ENCODE assay signal across 23 cellular contexts in the genomic region with DNA sequence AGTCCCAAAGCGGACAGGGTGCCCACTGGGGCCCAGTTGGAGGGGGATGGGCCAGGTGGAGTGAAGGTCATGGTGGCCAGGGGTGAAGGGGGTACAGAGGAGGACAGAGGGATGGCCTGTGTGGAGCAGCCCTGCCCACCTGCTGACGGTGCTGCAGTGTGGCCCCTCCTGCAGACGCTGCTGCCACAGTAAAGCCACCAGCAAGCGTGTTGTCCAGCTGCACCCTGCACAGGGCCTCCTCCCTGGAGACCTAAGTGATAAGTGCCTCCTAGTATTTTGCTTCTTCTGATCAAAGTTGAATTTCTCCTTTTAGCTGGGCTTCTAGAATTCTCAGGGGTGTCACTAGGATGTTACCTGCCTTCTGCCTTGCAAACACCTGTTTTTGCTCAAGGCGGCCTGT.
"Had no signal": no experiment of that assay in that cellular context is flagged by ENCODE, and none has a peak within 500 bp of the region (broad histone marks: within the 10 kb centered on the region; RNA-seq: fewer than 3 reads in every experiment).

No MANE protein-coding gene starts in this region.

- ATAC-seq: activated T-cell treated with anti-CD3 and anti-CD28 coated beads, Interleukin-2, amount 50 U/mL, for 72 hours; esophagus mucosa had no signal

- H3K27ac ChIP-seq: colonic mucosa had no signal

- H3K36me3 ChIP-seq: colonic mucosa had no signal

- H3K36me3 Mint-ChIP-seq: activated naive CD8-positive, alpha-beta T cell had no signal

- H3K27me3 ChIP-seq: colonic mucosa had no signal

- H3K4me3 Mint-ChIP-seq: activated CD4-positive, alpha-beta memory T cell treated with anti-CD3 and anti-CD28 coated beads, Interleukin-2, amount 10 ng/mL, durations not matched to agents 7 days and 5 days; activated CD4-positive, alpha-beta T cell treated with anti-CD3 and anti-CD28 coated beads, Interleukin-2, amount 10 ng/mL, durations not matched to agents 7 days and 5 days; activated naive CD8-positive, alpha-beta T cell; activated T-cell treated with anti-CD3 and anti-CD28 coated beads, Interleukin-2, amount 50 U/mL, for 24 hours; activated T-cell treated with anti-CD3 and anti-CD28 coated beads, Interleukin-2, amount 50 U/mL, for 72 hours; endodermal cell had no signal

- H3K9me3 ChIP-seq: colonic mucosa had no signal

- H3K27me3 Mint-ChIP-seq: activated CD4-positive, alpha-beta memory T cell treated with anti-CD3 and anti-CD28 coated beads, Interleukin-2, amount 10 ng/mL, durations not matched to agents 7 days and 5 days; activated CD4-positive, alpha-beta T cell treated with anti-CD3 and anti-CD28 coated beads, Interleukin-2, amount 10 ng/mL, durations not matched to agents 7 days and 5 days had no signal

- H3K9me3 Mint-ChIP-seq: activated CD4-positive, alpha-beta memory T cell treated with anti-CD3 and anti-CD28 coated beads, Interleukin-2, amount 10 ng/mL, durations not matched to agents 7 days and 5 days; activated CD4-positive, alpha-beta T cell treated with anti-CD3 and anti-CD28 coated beads, Interleukin-2, amount 10 ng/mL, durations not matched to agents 7 days and 5 days; activated T-cell treated with anti-CD3 and anti-CD28 coated beads, Interleukin-2, amount 50 U/mL, for 24 hours; activated T-cell treated with anti-CD3 and anti-CD28 coated beads, Interleukin-2, amount 50 U/mL, for 72 hours; endodermal cell had no signal

- H3K4me1 ChIP-seq: colonic mucosa had no signal

- H3K4me3 ChIP-seq: colonic mucosa had no signal

- H3K4me1 Mint-ChIP-seq: activated CD4-positive, alpha-beta memory T cell treated with anti-CD3 and anti-CD28 coated beads, Interleukin-2, amount 10 ng/mL, durations not matched to agents 7 days and 5 days; activated CD4-positive, alpha-beta T cell treated with anti-CD3 and anti-CD28 coated beads, Interleukin-2, amount 10 ng/mL, durations not matched to agents 7 days and 5 days had no signal

- H3K27ac Mint-ChIP-seq: activated CD4-positive, alpha-beta memory T cell treated with anti-CD3 and anti-CD28 coated beads, Interleukin-2, amount 10 ng/mL, durations not matched to agents 7 days and 5 days; activated CD4-positive, alpha-beta T cell treated with anti-CD3 and anti-CD28 coated beads, Interleukin-2, amount 10 ng/mL, durations not matched to agents 7 days and 5 days; activated naive CD8-positive, alpha-beta T cell; activated T-cell treated with anti-CD3 and anti-CD28 coated beads, Interleukin-2, amount 50 U/mL, for 24 hours; activated T-cell treated with anti-CD3 and anti-CD28 coated beads, Interleukin-2, amount 50 U/mL, for 72 hours; endodermal cell had no signal

- DNase-seq: activated CD4-positive, alpha-beta memory T cell treated with anti-CD3 and anti-CD28 coated beads, Interleukin-2, amount 10 ng/mL, durations not matched to agents 7 days and 5 days; activated CD4-positive, alpha-beta T cell treated with anti-CD3 and anti-CD28 coated beads for 1 hour; activated CD4-positive, alpha-beta T cell treated with anti-CD3 and anti-CD28 coated beads for 4 hours; activated CD4-positive, alpha-beta T cell treated with anti-CD3 and anti-CD28 coated beads, Interleukin-2, amount 10 ng/mL, durations not matched to agents 7 days and 5 days; activated CD4-positive, alpha-beta T cell treated with anti-CD3 and anti-CD28 coated beads, Interleukin-2, amount 50 U/mL, for 4 hours; activated CD8-positive, alpha-beta memory T cell treated with anti-CD3 and anti-CD28 coated beads, Interleukin-2, amount 50 U/mL, for 48 hours; activated gamma-delta T cell; activated naive CD4-positive, alpha-beta T cell treated with anti-CD3 and anti-CD28 coated beads, Interleukin-2, amount 50 U/mL, for 16 hours; activated naive CD4-positive, alpha-beta T cell treated with Interleukin-2 at 50 U/mL for 16 hours; activated T-cell treated with anti-CD3 and anti-CD28 coated beads for 4 hours; activated T-cell treated with anti-CD3 and anti-CD28 coated beads, Interleukin-2, amount 50 U/mL, for 24 hours; activated T-cell treated with anti-CD3 and anti-CD28 coated beads, Interleukin-2, amount 50 U/mL, for 72 hours; amniotic stem cell; anterior cingulate cortex; central memory CD4-positive, alpha-beta T cell; cerebellar nuclear complex; colonic mucosa; effector CD8-positive, alpha-beta T cell; endodermal cell; foreskin fibroblast; T-helper 2 cell had no signal
